Comparison of ENCODE assay signal across 7 cellular contexts in genomic region chr1:114715952-114716303, GRCh38. TPM values are rescaled to one million over a fixed set of nuclear protein-coding genes. Genes with fewer than 3 reads are reported as not detected.
A peak's percentile ranks its signal among the peaks of the same experiment; 100 is the strongest.
DNase-seq lines count a peak whose midpoint lies in the region; ATAC-seq and TF ChIP-seq lines count a peak whose summit lies in the region.

No MANE protein-coding gene starts in this region.

- peak overlapping the region; percentile 99 for H3K4me2 ChIP-seq in OCI-LY1 (ENCODE audit: low read length)

- TF ChIP-seq CTCF in OCI-LY1 (IDR thresholded peaks at IDR 0.05; ENCODE audit: low read length): no peak
- TF ChIP-seq CTCF in epithelial cell of esophagus (IDR thresholded peaks at IDR 0.05; ENCODE audit: insufficient read depth, low read depth, low read length, missing control alignments): no peak
- TF ChIP-seq CTCF in osteocyte (IDR thresholded peaks at IDR 0.05): no peak

- peak; percentile 10 for ATAC-seq in GM21528 (IDR thresholded peaks at IDR 0.05; ENCODE audit: low FRiP score, unreplicated experiment)
- no peak for ATAC-seq in GM21786 (IDR thresholded peaks at IDR 0.05; ENCODE audit: unreplicated experiment)

- no peaks in the 10 kb centered on the region for H3K9me3 ChIP-seq in OCI-LY1 (ENCODE audit: low read length)

- no peaks in the 10 kb centered on the region for H3K9me2 ChIP-seq in OCI-LY1 (ENCODE audit: low read depth, low read length)

- peaks cover 12% of the 10 kb centered on the region for H3F3A ChIP-seq in OCI-LY1 (ENCODE audit: insufficient read depth, low read length)

- H3K9me3 Mint-ChIP-seq in osteocyte (ENCODE audit: unreplicated experiment): no peaks in the 10 kb centered on the region

- H3K27ac Mint-ChIP-seq in osteocyte (ENCODE audit: unreplicated experiment): peak overlapping the region; percentile 97

- peak overlapping the region; percentile 71 for H3K27ac ChIP-seq in OCI-LY1 (ENCODE audit: low read depth, low read length, poor library complexity, severe bottlenecking)

- peaks cover 22% of the 10 kb centered on the region for H3K4me1 ChIP-seq in OCI-LY1 (ENCODE audit: insufficient read depth, low read length, severe bottlenecking)

- DNase-seq in epithelial cell of esophagus (ENCODE audit: low read depth): no peak
- DNase-seq in osteocyte (ENCODE audit: extremely low spot score, unreplicated experiment): no peak
- no peak for DNase-seq in SHP77 (lab: John Stamatoyannopoulos, UW)
- no peak for DNase-seq in OCI-M2 (lab: John Stamatoyannopoulos, UW; ENCODE audit: unreplicated experiment)

- peaks cover 21% of the 10 kb centered on the region for H3K79me2 ChIP-seq in OCI-LY1 (ENCODE audit: insufficient read depth, low read length)

- peak overlapping the region; percentile 99 for H3K9ac ChIP-seq in OCI-LY1 (ENCODE audit: low read length)

- peaks cover 28% of the 10 kb centered on the region for H3K4me1 Mint-ChIP-seq in osteocyte (ENCODE audit: unreplicated experiment)

- peaks cover 82% of the 10 kb centered on the region for H3K36me3 ChIP-seq in OCI-LY1 (ENCODE audit: insufficient read depth, low read length)

- peak overlapping the region; percentile 89 for H3K4me3 Mint-ChIP-seq in osteocyte (ENCODE audit: unreplicated experiment)

- H3K27me3 Mint-ChIP-seq in osteocyte (ENCODE audit: unreplicated experiment): no peaks in the 10 kb centered on the region

- no peaks in the 10 kb centered on the region for H3K27me3 ChIP-seq in OCI-LY1 (ENCODE audit: insufficient read depth, low read length)

- peaks cover 46% of the 10 kb centered on the region for H3K36me3 Mint-ChIP-seq in osteocyte (ENCODE audit: unreplicated experiment)

- H3K4me3 ChIP-seq in OCI-LY1 (ENCODE audit: low read depth, low read length, poor library complexity, severe bottlenecking) (peak overlapping the region; percentile 100), epithelial cell of esophagus (ENCODE audit: low read length) (peak overlapping the region; percentile 95)

- no peak overlapping the region for H2AFZ ChIP-seq in OCI-LY1 (ENCODE audit: low read length)

- H4K20me1 ChIP-seq in OCI-LY1 (ENCODE audit: insufficient read depth, low read length): no peaks in the 10 kb centered on the region

RNA-seq across cellular contexts. Expression of gene NRAS, which starts 0.6 kb away (rescaled TPM):
- 35.9 TPM in 2 replicates for total RNA-seq in osteocyte

RNA-seq across cellular contexts. Expression of gene AMPD1, which starts 20.6 kb away (rescaled TPM):
- not detected in 2 replicates for total RNA-seq in osteocyte

RNA-seq across cellular contexts. Expression of gene CSDE1, which starts 41.9 kb away (rescaled TPM):
- total RNA-seq in osteocyte: 499 and 516 TPM in 2 replicates

RNA-seq across cellular contexts. Expression of gene DENND2C, which starts 46.1 kb away (rescaled TPM):
- total RNA-seq in osteocyte: 1.6 and 2.1 TPM in 2 replicates
